ENCODE assay signal across 18 cellular contexts in the genomic region with DNA sequence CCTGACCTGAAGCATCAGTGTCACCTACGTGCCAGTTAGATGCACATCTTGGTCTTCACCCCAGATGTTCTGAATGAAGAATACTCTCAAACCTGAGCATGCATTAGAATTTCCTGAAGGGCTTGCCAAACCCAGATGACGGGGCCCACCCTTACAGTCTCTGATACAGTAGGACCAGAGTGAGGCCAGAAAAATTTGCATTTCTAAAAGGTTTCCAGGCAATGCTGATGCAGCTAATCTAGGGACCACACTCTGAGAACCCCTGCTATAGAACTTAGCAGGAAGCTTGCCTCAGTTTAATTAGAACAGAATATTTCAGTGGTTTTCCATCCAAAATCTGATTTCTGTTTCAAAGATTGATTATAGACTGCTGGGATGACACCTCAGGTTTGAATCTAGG. TPM values are rescaled to one million over a fixed set of nuclear protein-coding genes. Genes with fewer than 3 reads are reported as not detected.
DNase-seq lines count a peak whose midpoint lies in the region; ATAC-seq and TF ChIP-seq lines count a peak whose summit lies in the region.
"Had no signal": no experiment of that assay in that cellular context is flagged by ENCODE, and none has a peak within 500 bp of the region (broad histone marks: within the 10 kb centered on the region; RNA-seq: fewer than 3 reads in every experiment).

No MANE protein-coding gene starts in this region.

- peaks cover 24% of the 10 kb centered on the region for H3K4me1 Mint-ChIP-seq in activated B cell treated with CpG ODN at 0.5 μM for 24 hours
- peaks cover 21% of the 10 kb centered on the region for H3K4me1 Mint-ChIP-seq in osteocyte (ENCODE audit: unreplicated experiment)
- H3K4me1 Mint-ChIP-seq: activated CD4-positive, alpha-beta T cell treated with anti-CD3 and anti-CD28 coated beads, Interleukin-2, amount 10 ng/mL, durations not matched to agents 7 days and 5 days; activated naive CD8-positive, alpha-beta T cell treated with anti-CD3 and anti-CD28 coated beads, Interleukin-2, amount 50 U/mL, for 24 hours had no signal

- no peaks in the 10 kb centered on the region for H3K36me3 Mint-ChIP-seq in activated B cell treated with CpG ODN at 0.5 μM for 24 hours (ENCODE audit: low read depth)
- no peaks in the 10 kb centered on the region for H3K36me3 Mint-ChIP-seq in osteocyte (ENCODE audit: unreplicated experiment)

- peak overlapping the region; percentile 21 for H3K4me3 Mint-ChIP-seq in activated B cell treated with CpG ODN at 0.5 μM for 24 hours
- H3K4me3 Mint-ChIP-seq in osteocyte (ENCODE audit: unreplicated experiment): no peak overlapping the region
- H3K4me3 Mint-ChIP-seq: activated CD4-positive, alpha-beta T cell treated with anti-CD3 and anti-CD28 coated beads, Interleukin-2, amount 10 ng/mL, durations not matched to agents 7 days and 5 days; activated naive CD8-positive, alpha-beta T cell treated with anti-CD3 and anti-CD28 coated beads, Interleukin-2, amount 50 U/mL, for 24 hours had no signal

- H3K27ac Mint-ChIP-seq in activated B cell treated with CpG ODN at 0.5 μM for 24 hours: peak overlapping the region; percentile 72
- peak overlapping the region; percentile 83 for H3K27ac Mint-ChIP-seq in osteocyte (ENCODE audit: unreplicated experiment)
- H3K27ac Mint-ChIP-seq: activated CD4-positive, alpha-beta T cell treated with anti-CD3 and anti-CD28 coated beads, Interleukin-2, amount 10 ng/mL, durations not matched to agents 7 days and 5 days; activated naive CD8-positive, alpha-beta T cell treated with anti-CD3 and anti-CD28 coated beads, Interleukin-2, amount 50 U/mL, for 24 hours had no signal

- POLR2A ChIA-PET in activated B cell treated with CpG ODN at 0.5 μM for 24 hours (lab: Charles Lee): interaction anchor here (1.5 to 5.4 kb wide), 2 partner anchors 10 to 78 kb away, joined by 9 to 49 read pairs; partner anchors contain the start of genes CTBS, GNG5 and SPATA1

- ATAC-seq in HG02870 (IDR thresholded peaks at IDR 0.05; ENCODE audit: unreplicated experiment) (peak; percentile 49), activated B cell treated with CpG ODN at 0.5 μM for 24 hours (ENCODE audit: low read depth) (peak; percentile 57), aorta (ENCODE audit: low FRiP score) (no peak)
- ATAC-seq: activated naive CD8-positive, alpha-beta T cell treated with anti-CD3 and anti-CD28 coated beads, Interleukin-2, amount 50 U/mL, for 24 hours; lower lobe of right lung had no signal

- CTCF ChIA-PET in activated B cell treated with CpG ODN at 0.5 μM for 24 hours (lab: Charles Lee): interaction anchor here (1.0 kb wide), 1 partner anchor 36 kb away, joined by 4 read pairs; no protein-coding TSS in a partner anchor

- DNase-seq in NCI-H2227 (lab: John Stamatoyannopoulos, UW; ENCODE audit: unreplicated experiment): peak; percentile 39
- no peak for DNase-seq in NCI-H2227 treated with DMSO at 0.1 percent for 48 hours (lab: John Stamatoyannopoulos, UW)
- no peak for DNase-seq in activated B cell treated with CpG ODN at 0.5 μM for 24 hours
- DNase-seq in osteocyte (ENCODE audit: extremely low spot score, unreplicated experiment): no peak
- DNase-seq in NCI-H748 treated with DMSO at 0.1 percent for 48 hours (lab: John Stamatoyannopoulos, UW): no peak
- DNase-seq in aorta: no peak
- DNase-seq in head of caudate nucleus: no peak
- DNase-seq: 8988T; activated CD4-positive, alpha-beta T cell treated with anti-CD3 and anti-CD28 coated beads, Interleukin-2, amount 10 ng/mL, durations not matched to agents 7 days and 5 days; activated effector memory CD4-positive, alpha-beta T cell treated with Interleukin-2 at 50 U/mL for 16 hours; activated naive CD8-positive, alpha-beta T cell treated with anti-CD3 and anti-CD28 coated beads, Interleukin-2, amount 50 U/mL, for 24 hours; Caco-2; GM23248; lower lobe of right lung; NCI-H1417; ovary; SHP77 treated with DMSO at 0.1 percent for 48 hours had no signal

- H3K4me1 ChIP-seq in aorta (ENCODE audit: control insufficient read depth in 1 of 2, insufficient read depth in 2 of 2, low read length in 2 of 2): no peaks in the 10 kb centered on the region
- H3K4me1 ChIP-seq: Caco-2, lower lobe of right lung had no signal

- TF ChIP-seq CTCF in activated B cell treated with CpG ODN at 0.5 μM for 24 hours (IDR thresholded peaks at IDR 0.05) (no peak), osteocyte (IDR thresholded peaks at IDR 0.05) (no peak)

- no peak overlapping the region for H3K27ac ChIP-seq in aorta (ENCODE audit: low read depth in 1 of 2, low read length in 2 of 2)
- H3K27ac ChIP-seq: GM23248, lower lobe of right lung, ovary had no signal

- H3K27me3 ChIP-seq in aorta (ENCODE audit: control insufficient read depth in 1 of 2, insufficient read depth in 2 of 2, low read length in 1 of 2): no peaks in the 10 kb centered on the region
- H3K27me3 ChIP-seq: ovary had no signal

- H3K9me3 ChIP-seq in aorta (ENCODE audit: control insufficient read depth, low read length): no peaks in the 10 kb centered on the region
- H3K9me3 ChIP-seq: Caco-2, lower lobe of right lung, ovary had no signal

- WGBS in aorta, 2 donors: 87 to 88% methylated on average over 2 of the region's 2 CpGs

- no peak overlapping the region for H3K4me3 ChIP-seq in aorta (ENCODE audit: low read length in 2 of 2)
- H3K4me3 ChIP-seq: GM23248, lower lobe of right lung, ovary had no signal

- intact Hi-C loops in activated B cell treated with CpG ODN at 0.5 μM for 24 hours (cut with micrococcal nuclease) (no loop called here), aorta (cut with DNase I) (no loop called here), head of caudate nucleus (cut with DNase I) (no loop called here)

- H3K27me3 Mint-ChIP-seq in activated B cell treated with CpG ODN at 0.5 μM for 24 hours: no peaks in the 10 kb centered on the region
- no peaks in the 10 kb centered on the region for H3K27me3 Mint-ChIP-seq in osteocyte (ENCODE audit: unreplicated experiment)

- H3K36me3 ChIP-seq in aorta (ENCODE audit: control insufficient read depth in 1 of 2, insufficient read depth in 2 of 2, low read length in 1 of 2): no peaks in the 10 kb centered on the region
- H3K36me3 ChIP-seq: lower lobe of right lung, ovary had no signal

- H3K9me3 Mint-ChIP-seq in activated B cell treated with CpG ODN at 0.5 μM for 24 hours (peaks cover 8% of the 10 kb centered on the region), osteocyte (ENCODE audit: unreplicated experiment) (no peaks in the 10 kb centered on the region)
- H3K9me3 Mint-ChIP-seq: activated CD4-positive, alpha-beta T cell treated with anti-CD3 and anti-CD28 coated beads, Interleukin-2, amount 10 ng/mL, durations not matched to agents 7 days and 5 days; activated naive CD8-positive, alpha-beta T cell treated with anti-CD3 and anti-CD28 coated beads, Interleukin-2, amount 50 U/mL, for 24 hours had no signal

RNA-seq across cellular contexts. Expression of gene CTBS, which starts 9.9 kb away (rescaled TPM):
- total RNA-seq in activated B cell treated with CpG ODN at 0.5 μM for 24 hours (11.8 and 13.2 TPM in 2 replicates), osteocyte (18.3 and 20.2 TPM in 2 replicates), aorta (10 to 100 TPM; 24.2 to 27.9 TPM)
- polyA plus RNA-seq in aorta: 10 to 100 TPM; 25.2 to 25.9 TPM
